Comparison of ENCODE assay signal across 17 cellular contexts in the genomic region with DNA sequence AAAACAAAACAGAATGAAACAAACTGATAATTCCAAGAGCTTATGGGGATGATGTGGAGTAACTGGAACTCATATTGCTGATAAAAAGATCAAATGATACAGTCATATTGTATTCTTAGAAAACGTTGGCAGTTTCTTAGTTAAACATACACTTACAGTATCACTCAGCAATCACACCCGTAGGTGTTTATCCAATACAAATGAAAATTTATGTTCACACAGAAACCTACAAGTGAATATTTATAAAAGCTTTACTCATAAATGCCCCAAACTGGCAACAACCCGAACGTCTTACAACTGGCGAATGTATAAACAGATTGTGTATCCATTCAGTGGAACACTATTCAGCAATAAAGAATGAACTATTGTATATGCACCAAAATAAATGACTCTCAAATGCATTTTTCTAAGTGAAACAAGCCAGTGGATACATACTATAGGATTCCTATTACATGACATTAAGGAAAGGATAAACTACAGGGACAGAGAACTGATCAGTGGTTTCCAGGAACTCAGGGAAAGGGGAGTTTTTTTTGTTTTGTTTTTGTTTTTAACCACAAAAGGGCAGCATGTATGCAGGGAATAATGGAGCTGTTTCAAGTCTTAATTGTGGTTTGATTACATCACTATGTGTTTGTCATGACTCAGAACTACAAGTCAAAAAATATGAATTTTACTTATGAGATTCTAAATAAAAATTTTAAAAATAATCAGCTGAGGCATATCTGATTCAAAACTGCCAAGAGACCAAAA.
DNase-seq lines count a peak whose midpoint lies in the region; TF ChIP-seq lines count a peak whose summit lies in the region.
"Had no signal": no experiment of that assay in that cellular context is flagged by ENCODE, and none has a peak within 500 bp of the region (broad histone marks: within the 10 kb centered on the region; RNA-seq: fewer than 3 reads in every experiment).

No MANE protein-coding gene starts in this region.

- dilution Hi-C loops in mammary epithelial cell (cut with HindIII; ENCODE audit: low sequenced_read_pairs) = no loop called here

- no peak overlapping the region for H3K4me2 ChIP-seq in mammary epithelial cell (ENCODE audit: insufficient read depth, low read depth, low read length)

- H3K27ac ChIP-seq in mammary epithelial cell (ENCODE audit: insufficient read depth, low read depth, low read length) = no peak overlapping the region
- H3K27ac ChIP-seq: epithelial cell of prostate, uterus had no signal

- H4K20me1 ChIP-seq in mammary epithelial cell (ENCODE audit: insufficient read depth, low read length) = no peaks in the 10 kb centered on the region

- in situ Hi-C loops in mammary epithelial cell (cut with MboI; ENCODE audit: low sequenced_read_pairs in 2 of 2) = no loop called here

- no peak overlapping the region for H3K4me3 Mint-ChIP-seq in T-helper 2 cell treated with Interferon-gamma antibody and Interleukin-4, amounts not matched to agents 5 μg/mL and 100 μg/mL, for 36 hours
- H3K4me3 Mint-ChIP-seq: CD8-positive, alpha-beta T cell had no signal

- H3K4me1 Mint-ChIP-seq in T-helper 2 cell treated with Interferon-gamma antibody and Interleukin-4, amounts not matched to agents 5 μg/mL and 100 μg/mL, for 36 hours (ENCODE audit: low read depth) = peaks cover 2% of the 10 kb centered on the region

- DNase-seq in EL (peak; percentile 56), OCI-M1 (lab: John Stamatoyannopoulos, UW) (peak; percentile 60), mammary epithelial cell (peak; percentile 73), kidney glomerular epithelial cell (lab: John Stamatoyannopoulos, UW) (peak; percentile 29), NCI-H524 treated with DMSO at 0.1 percent for 48 hours (lab: John Stamatoyannopoulos, UW) (no peak), amniotic stem cell (lab: John Stamatoyannopoulos, UW) (no peak), hypothalamus (lab: John Stamatoyannopoulos, UW) (no peak)
- no peak for DNase-seq in T-helper 2 cell treated with Interferon-gamma antibody and Interleukin-4, amounts not matched to agents 5 μg/mL and 100 μg/mL, for 36 hours (ENCODE audit: low spot score)
- DNase-seq: activated naive CD4-positive, alpha-beta T cell treated with Interleukin-2 at 50 U/mL for 16 hours; CD8-positive, alpha-beta T cell; central memory CD4-positive, alpha-beta T cell; GDM1; NCI-H187; stimulated activated naive CD4-positive, alpha-beta T cell treated with Interleukin-2 at 50 U/mL for 16 hours; uterus had no signal

- H3K27ac Mint-ChIP-seq in T-helper 2 cell treated with Interferon-gamma antibody and Interleukin-4, amounts not matched to agents 5 μg/mL and 100 μg/mL, for 36 hours = no peak overlapping the region
- H3K27ac Mint-ChIP-seq: CD8-positive, alpha-beta T cell had no signal

- H3K36me3 Mint-ChIP-seq in T-helper 2 cell treated with Interferon-gamma antibody and Interleukin-4, amounts not matched to agents 5 μg/mL and 100 μg/mL, for 36 hours (ENCODE audit: low read depth) = no peaks in the 10 kb centered on the region
- H3K36me3 Mint-ChIP-seq: CD8-positive, alpha-beta T cell had no signal

- 90% methylated on average over 5 of the region's 5 CpGs for WGBS in mammary epithelial cell (ENCODE audit: low coverage, missing lambda C conversion rate)

- H3K27me3 Mint-ChIP-seq in T-helper 2 cell treated with Interferon-gamma antibody and Interleukin-4, amounts not matched to agents 5 μg/mL and 100 μg/mL, for 36 hours (ENCODE audit: low read depth) = peaks cover 2% of the 10 kb centered on the region

- H3K79me2 ChIP-seq in mammary epithelial cell (ENCODE audit: insufficient read depth, low read length) = no peaks in the 10 kb centered on the region

- no peaks in the 10 kb centered on the region for H3K27me3 ChIP-seq in mammary epithelial cell (ENCODE audit: insufficient read depth, low read length)
- H3K27me3 ChIP-seq: uterus had no signal

- H3K9me3 ChIP-seq in mammary epithelial cell (replicated peaks; ENCODE audit: insufficient read depth, low read length) = no peaks in the 10 kb centered on the region
- H3K9me3 ChIP-seq: HAP-1, uterus had no signal

- BruUV-seq in mammary epithelial cell (replicated peaks; lab: Mats Ljungman, UMichigan) = no TSS peak

- no peak for TF ChIP-seq CTCF in mammary epithelial cell (conservative IDR thresholded peaks at IDR 0.05 in 1 of 2, IDR thresholded peaks at IDR 0.05 in 1 of 2; ENCODE audit: extremely low read depth in 1 of 2, insufficient read depth in 1 of 2, low read depth in 1 of 2, low read length in 2 of 2)

- intact Hi-C loops in mammary epithelial cell (cut with micrococcal nuclease) = no loop called here

- no peaks in the 10 kb centered on the region for H3K9me3 Mint-ChIP-seq in T-helper 2 cell treated with Interferon-gamma antibody and Interleukin-4, amounts not matched to agents 5 μg/mL and 100 μg/mL, for 36 hours
- H3K9me3 Mint-ChIP-seq: CD8-positive, alpha-beta T cell had no signal

- no peaks in the 10 kb centered on the region for H3K36me3 ChIP-seq in mammary epithelial cell (ENCODE audit: insufficient read depth, low read length)
- H3K36me3 ChIP-seq: HAP-1, uterus had no signal

- H3K9ac ChIP-seq in mammary epithelial cell (ENCODE audit: insufficient read depth, low read length) = no peak overlapping the region

- CTCF ChIA-PET in mammary epithelial cell (lab: Charles Lee; ENCODE audit: low non-redundant PET) = no interaction called here

- H3K4me1 ChIP-seq in mammary epithelial cell (ENCODE audit: insufficient read depth, low read length) = no peaks in the 10 kb centered on the region
- H3K4me1 ChIP-seq: uterus had no signal

- H3K4me3 ChIP-seq in mammary epithelial cell (replicated peaks in 1 of 3; ENCODE audit: insufficient read depth in 1 of 3, low read depth in 2 of 3, low read length in 3 of 3) = no peak overlapping the region
- H3K4me3 ChIP-seq: HAP-1, uterus had no signal

- H2AFZ ChIP-seq in mammary epithelial cell (ENCODE audit: low read depth, low read length) = no peak overlapping the region

Comparison
In these comparisons a context has a peak if more than half of its experiments do, and no peak if none do; other contexts are left out.
1. DNase-seq: peak in EL (single experiment), OCI-M1 (single experiment), mammary epithelial cell (single experiment) and kidney glomerular epithelial cell (single experiment); none in NCI-H524 treated with DMSO at 0.1 percent for 48 hours (single experiment), T-helper 2 cell treated with Interferon-gamma antibody and Interleukin-4, amounts not matched to agents 5 μg/mL and 100 μg/mL, for 36 hours (single experiment), amniotic stem cell (single experiment) and hypothalamus (0 of 51).